Comparison of ENCODE assay signal across 11 cellular contexts in the genomic region with DNA sequence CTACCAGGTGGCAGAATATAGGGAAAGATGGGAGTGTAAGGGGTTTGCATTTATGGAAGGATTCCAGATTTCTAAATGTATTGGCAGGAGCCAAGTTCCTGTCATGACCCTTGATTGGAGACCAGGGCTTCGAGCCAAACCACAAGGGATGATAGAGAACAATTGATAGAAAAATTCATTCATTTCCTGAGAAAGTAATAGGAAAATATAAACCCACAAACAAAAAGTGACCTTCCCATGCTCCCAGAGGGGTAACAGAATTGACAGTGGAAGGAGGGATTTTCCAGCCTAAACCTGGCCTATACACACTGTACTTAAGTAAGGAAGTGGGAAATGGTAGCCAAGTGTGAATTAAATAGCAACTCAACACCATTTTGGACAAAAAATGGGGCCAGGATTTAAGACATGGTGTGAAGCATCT. TPM values are rescaled to one million over a fixed set of nuclear protein-coding genes. Genes with fewer than 3 reads are reported as not detected.
A peak's percentile ranks its signal among the peaks of the same experiment; 100 is the strongest.
DNase-seq lines count a peak whose midpoint lies in the region; ATAC-seq, FAIRE-seq and TF ChIP-seq lines count a peak whose summit lies in the region.
"Had no signal": no experiment of that assay in that cellular context is flagged by ENCODE, and none has a peak within 500 bp of the region (broad histone marks: within the 10 kb centered on the region; RNA-seq: fewer than 3 reads in every experiment).

No MANE protein-coding gene starts in this region.

- H3K27me3 Mint-ChIP-seq in stimulated activated naive B cell treated with anti-CD40 and anti-IgM and Interleukin-4, amounts not matched to agents 10 μg/mL and 1 μg/mL and 100 μg/mL, for 72 hours = no peaks in the 10 kb centered on the region

- H3K9me3 ChIP-seq in liver (ENCODE audit: control insufficient read depth in 4 of 4, low read length in 3 of 4) (no peaks in the 10 kb centered on the region), HepG2 (ENCODE audit: low read length) (no peaks in the 10 kb centered on the region), mesenchymal stem cell (ENCODE audit: control insufficient read depth, low read length) (no peaks in the 10 kb centered on the region)

- POLR2A ChIA-PET in HepG2 (lab: Yijun Ruan, JAX) = no interaction called here

- H3K4me3 ChIP-seq in liver (ENCODE audit: low read depth in 1 of 3, low read length in 3 of 3) (no peak overlapping the region), HepG2 (replicated peaks in 1 of 3; ENCODE audit: insufficient read depth in 1 of 3, low read depth in 2 of 3, low read length in 3 of 3) (no peak overlapping the region), cardiac fibroblast (replicated peaks in 1 of 2; ENCODE audit: low read depth in 2 of 2, low read length in 2 of 2) (no peak overlapping the region), mesenchymal stem cell (ENCODE audit: insufficient read depth in 1 of 2, low read depth in 1 of 2, low read length in 2 of 2) (no peak overlapping the region)

- H3K27ac ChIP-seq in liver (ENCODE audit: low read depth in 1 of 2, low read length in 2 of 2) (peak overlapping the region; percentile 63 to 74), HepG2 (ENCODE audit: extremely low read length, insufficient read depth, low read length) (no peak overlapping the region), mesenchymal stem cell (ENCODE audit: low read length, poor library complexity, severe bottlenecking) (peak overlapping the region; percentile 85)

- peak overlapping the region; percentile 26 to 29 for H3K18ac ChIP-seq in mesenchymal stem cell (ENCODE audit: low read depth in 1 of 2, low read length in 2 of 2)

- peak overlapping the region; percentile 57 for H2AK5ac ChIP-seq in mesenchymal stem cell (ENCODE audit: low read length, severe bottlenecking)

- no peak for ATAC-seq in HepG2
- no peak for ATAC-seq in HG03439 (IDR thresholded peaks at IDR 0.05; ENCODE audit: unreplicated experiment)
- no peak for ATAC-seq in stimulated activated naive B cell treated with anti-CD40 and anti-IgM and Interleukin-4, amounts not matched to agents 10 μg/mL and 1 μg/mL and 100 μg/mL, for 72 hours (replicated peaks)
- ATAC-seq: activated T-cell treated with anti-CD3 and anti-CD28 coated beads, Interleukin-2, amount 50 U/mL, for 72 hours had no signal

- TF ChIP-seq CTCF in liver (IDR thresholded peaks at IDR 0.05; ENCODE audit: low read depth, low read length, missing input control) = no peak
- TF ChIP-seq CTCF in HepG2 (CRISPR knock-in tag; IDR thresholded peaks at IDR 0.05) = no peak
- TF ChIP-seq CTCF in cardiac fibroblast (IDR thresholded peaks at IDR 0.05; ENCODE audit: low read depth, low read length) = no peak

- no TSS peak for BruUV-seq in HepG2 (replicated peaks; lab: Mats Ljungman, UMichigan)

- H3K9ac ChIP-seq in liver (ENCODE audit: low read depth in 1 of 2, low read length in 2 of 2) (no peak overlapping the region), HepG2 (ENCODE audit: insufficient read depth, low read depth, low read length) (no peak overlapping the region), mesenchymal stem cell (ENCODE audit: low read length) (peak overlapping the region; percentile 93)

- H3K4me2 ChIP-seq in HepG2 (ENCODE audit: low read depth, low read length) (no peak overlapping the region), mesenchymal stem cell (ENCODE audit: low read length, poor library complexity, severe bottlenecking) (no peak overlapping the region)

- H2AFZ ChIP-seq in HepG2 (ENCODE audit: low read length) (no peak overlapping the region), mesenchymal stem cell (ENCODE audit: low read depth, low read length) (no peak overlapping the region)

- H3K36me3 Mint-ChIP-seq in stimulated activated naive B cell treated with anti-CD40 and anti-IgM and Interleukin-4, amounts not matched to agents 10 μg/mL and 1 μg/mL and 100 μg/mL, for 72 hours = no peaks in the 10 kb centered on the region

- no peak overlapping the region for H2BK5ac ChIP-seq in mesenchymal stem cell (ENCODE audit: low read depth, low read length, poor library complexity, severe bottlenecking)

- no peaks in the 10 kb centered on the region for H3K9me3 Mint-ChIP-seq in stimulated activated naive B cell treated with anti-CD40 and anti-IgM and Interleukin-4, amounts not matched to agents 10 μg/mL and 1 μg/mL and 100 μg/mL, for 72 hours
- H3K9me3 Mint-ChIP-seq: activated T-cell treated with anti-CD3 and anti-CD28 coated beads, Interleukin-2, amount 50 U/mL, for 72 hours had no signal

- no peaks in the 10 kb centered on the region for H3K79me2 ChIP-seq in HepG2 (ENCODE audit: insufficient read depth, low read length)

- H3K4ac ChIP-seq in mesenchymal stem cell (ENCODE audit: low read depth in 1 of 2, low read length in 2 of 2) = no peak overlapping the region

- intact Hi-C loops in HepG2 (cut with micrococcal nuclease; ENCODE audit: unreplicated experiment) = no loop called here

- no peak for FAIRE-seq in HepG2 (lab: Jason Lieb, UNC)
- FAIRE-seq: GM19239 had no signal

- H3K23ac ChIP-seq in mesenchymal stem cell (ENCODE audit: low read length in 2 of 2) = no peak overlapping the region

- peaks cover 8 to 16% of the 10 kb centered on the region in 2 donors for H3K4me1 Mint-ChIP-seq in stimulated activated naive B cell treated with anti-CD40 and anti-IgM and Interleukin-4, amounts not matched to agents 10 μg/mL and 1 μg/mL and 100 μg/mL, for 72 hours

- H3K27me3 ChIP-seq in liver (ENCODE audit: control insufficient read depth in 4 of 4, insufficient read depth in 4 of 4, low read length in 3 of 4) (no peaks in the 10 kb centered on the region), HepG2 (ENCODE audit: control insufficient read depth in 1 of 2, insufficient read depth in 2 of 2, low read length in 2 of 2) (no peaks in the 10 kb centered on the region; a peak in 1 of 5 replicates), mesenchymal stem cell (ENCODE audit: control insufficient read depth in 1 of 2, insufficient read depth in 1 of 2, low read length in 2 of 2) (no peaks in the 10 kb centered on the region)

- no peak overlapping the region for H3K27ac Mint-ChIP-seq in stimulated activated naive B cell treated with anti-CD40 and anti-IgM and Interleukin-4, amounts not matched to agents 10 μg/mL and 1 μg/mL and 100 μg/mL, for 72 hours
- H3K27ac Mint-ChIP-seq: activated T-cell treated with anti-CD3 and anti-CD28 coated beads, Interleukin-2, amount 50 U/mL, for 72 hours; progenitor cell of endocrine pancreas had no signal

- no peak overlapping the region for H3K14ac ChIP-seq in mesenchymal stem cell (ENCODE audit: low read length in 2 of 2)

- H3K36me3 ChIP-seq in liver (ENCODE audit: control insufficient read depth in 4 of 4, insufficient read depth in 3 of 4, low read depth in 1 of 4, low read length in 3 of 4) (no peaks in the 10 kb centered on the region), HepG2 (replicated peaks in 1 of 2; ENCODE audit: control insufficient read depth in 1 of 2, insufficient read depth in 2 of 2, low read length in 2 of 2) (no peaks in the 10 kb centered on the region), mesenchymal stem cell (ENCODE audit: control insufficient read depth in 1 of 2, insufficient read depth in 2 of 2, low read depth in 1 of 2, low read length in 2 of 2) (no peaks in the 10 kb centered on the region)

- no peaks in the 10 kb centered on the region for H4K20me1 ChIP-seq in HepG2 (ENCODE audit: insufficient read depth, low read length)

- H3K4me1 ChIP-seq in liver (ENCODE audit: control insufficient read depth in 4 of 4, insufficient read depth in 4 of 4, low read length in 3 of 4) = peaks cover 4 to 13% (median 8%) of the 10 kb centered on the region in 4 donors
- peaks cover 35% of the 10 kb centered on the region for H3K4me1 ChIP-seq in HepG2 (ENCODE audit: insufficient read depth, low read length)
- H3K4me1 ChIP-seq in mesenchymal stem cell (ENCODE audit: control insufficient read depth, insufficient read depth, low read depth, low read length) = peaks cover 4% of the 10 kb centered on the region

- no peak for TF ChIP-seq RAD21 in liver (IDR thresholded peaks at IDR 0.05)
- TF ChIP-seq RAD21 in HepG2 (CRISPR knock-in tag; IDR thresholded peaks at IDR 0.05) = no peak

- DNase-seq in HepG2 (ENCODE audit: low spot score) (no peak), cardiac fibroblast (ENCODE audit: low read depth in 2 of 2) (peak; percentile 67 to 92), mesenchymal stem cell (no peak), OCI-M2 (lab: John Stamatoyannopoulos, UW; ENCODE audit: unreplicated experiment) (no peak)
- DNase-seq in stimulated activated naive B cell treated with anti-CD40 and anti-IgM and Interleukin-4, amounts not matched to agents 10 μg/mL and 1 μg/mL and 100 μg/mL, for 72 hours = no peak
- DNase-seq in activated CD4-positive, alpha-beta T cell treated with anti-CD3 and anti-CD28 coated beads for 4 hours = no peak
- DNase-seq: activated T-cell treated with anti-CD3 and anti-CD28 coated beads, Interleukin-2, amount 50 U/mL, for 72 hours had no signal

- no peak overlapping the region for H4K8ac ChIP-seq in mesenchymal stem cell (ENCODE audit: low read length)

- no peak overlapping the region for H4K91ac ChIP-seq in mesenchymal stem cell (ENCODE audit: low read length)

- H2BK12ac ChIP-seq in mesenchymal stem cell (ENCODE audit: low read length in 2 of 2) = no peak overlapping the region

- in situ Hi-C loops in HepG2 (cut with HindIII; ENCODE audit: extremely low pct_ligation_motif_present, low pct_unique_long_range_greater_than_20kb) = no loop called here

- H2BK120ac ChIP-seq in mesenchymal stem cell (ENCODE audit: low read depth, low read length) = no peak overlapping the region

- CTCF ChIA-PET in HepG2 (lab: Yijun Ruan, JAX; ENCODE audit: low intra/inter-chr PET ratio, low total read pairs) = no interaction called here

- H3K79me1 ChIP-seq in mesenchymal stem cell (replicated peaks; ENCODE audit: low read length, poor library complexity, severe bottlenecking) = no peaks in the 10 kb centered on the region

- no peak for TF ChIP-seq POLR2A in HepG2 (IDR thresholded peaks at IDR 0.05; ENCODE audit: insufficient read depth in 1 of 2, low read depth in 2 of 2, low read length in 2 of 2)

- TF ChIP-seq EP300 in HepG2 (IDR thresholded peaks at IDR 0.05; ENCODE audit: low read depth in 2 of 2, low read length in 2 of 2) = no peak
- TF ChIP-seq EP300 in HepG2 (CRISPR knock-in tag; IDR thresholded peaks at IDR 0.05; ENCODE audit: borderline replicate concordance) = no peak

- 23% methylated on average over 1 of the region's 1 CpG for WGBS in liver
- 59% methylated on average over 1 of the region's 1 CpG for WGBS in HepG2 (ENCODE audit: low lambda C conversion rate)
- no CpG with 5 or more reads among the region's 1 CpG for WGBS in mesenchymal stem cell

- no peak overlapping the region for H2BK15ac ChIP-seq in mesenchymal stem cell (ENCODE audit: low read depth, poor library complexity, severe bottlenecking)

- no peak overlapping the region for H3K4me3 Mint-ChIP-seq in stimulated activated naive B cell treated with anti-CD40 and anti-IgM and Interleukin-4, amounts not matched to agents 10 μg/mL and 1 μg/mL and 100 μg/mL, for 72 hours
- H3K4me3 Mint-ChIP-seq: activated T-cell treated with anti-CD3 and anti-CD28 coated beads, Interleukin-2, amount 50 U/mL, for 72 hours had no signal

RNA-seq across cellular contexts. Expression of a gene that starts 22.4 kb away (rescaled TPM):
- total RNA-seq in liver (1 to 10 TPM; 4.8 to 5.5 TPM), HepG2 (2016; rRNA removed; fragmentation: Illumina TruSeq; extraction: Trizol) (0.15 and 0.27 TPM in 2 replicates)
- polyA plus RNA-seq in liver (1 to 10 TPM; 5.0 to 5.5 TPM), HepG2 (2011; rRNA removed) (0.04 and 0.07 TPM in 2 replicates)
- total RNA-seq in HepG2 (2016; cell fraction: cytosol; rRNA removed; fragmentation: Illumina TruSeq; extraction: Trizol; ENCODE audit: low read depth) = 0.10 TPM in 1 of 2 replicates, not detected in the other
- total RNA-seq in HepG2 (2016; cell fraction: insoluble cytoplasmic fraction; rRNA removed; fragmentation: Illumina TruSeq; extraction: Trizol) = 0.22 and 0.31 TPM in 2 replicates
- total RNA-seq in HepG2 (2016; cell fraction: membrane; rRNA removed; fragmentation: Illumina TruSeq; extraction: Trizol) = 0.07 and 0.12 TPM in 2 replicates
- total RNA-seq in HepG2 (2016; cell fraction: nucleus; rRNA removed; fragmentation: Illumina TruSeq; extraction: Trizol) = not detected in 2 replicates
- polyA plus RNA-seq in HepG2 (2011; cell fraction: cytosol; rRNA removed) = 0.04 TPM in 2 replicates
- 0.03 TPM in 1 of 2 replicates, not detected in the other for polyA plus RNA-seq in HepG2 (2011; cell fraction: nucleus; rRNA removed)
- 0.08 and 0.11 TPM in 2 replicates for polyA plus RNA-seq in HepG2 (2012)
- polyA plus RNA-seq in HepG2 (2016; cell fraction: cytosol; fragmentation: Illumina TruSeq; extraction: Trizol; ENCODE audit: low read depth) = 0.06 TPM in 1 of 2 replicates, not detected in the other
- polyA plus RNA-seq in HepG2 (2016; cell fraction: insoluble cytoplasmic fraction; fragmentation: Illumina TruSeq; extraction: Trizol; ENCODE audit: low read depth) = 0.12 and 0.26 TPM in 2 replicates
- 0.07 TPM in 1 of 2 replicates, not detected in the other for polyA plus RNA-seq in HepG2 (2016; cell fraction: membrane; fragmentation: Illumina TruSeq; extraction: Trizol; ENCODE audit: low read depth)
- polyA plus RNA-seq in HepG2 (2016; cell fraction: nucleus; fragmentation: Illumina TruSeq; extraction: Trizol; ENCODE audit: insufficient read depth, low read depth) = 0.40 TPM in 1 of 2 replicates, not detected in the other
- polyA minus RNA-seq in HepG2 (2011; rRNA and poly(A)+ RNA removed; ENCODE audit: low replicate concordance) = 1.7 TPM in 1 of 2 replicates, not detected in the other
- not detected in 2 replicates for polyA minus RNA-seq in HepG2 (2011; cell fraction: cytosol; rRNA and poly(A)+ RNA removed)
- polyA minus RNA-seq in HepG2 (2011; cell fraction: nucleus; rRNA and poly(A)+ RNA removed) = 0.12 TPM in 1 of 2 replicates, not detected in the other
- 4.6 TPM for polyA plus RNA-seq in mesenchymal stem cell (2013, experiment 1 of 2)
- polyA plus RNA-seq in mesenchymal stem cell (2013, experiment 2 of 2) = 4.7 TPM
- total RNA-seq: progenitor cell of endocrine pancreas had no signal

RNA-seq across cellular contexts. Expression of a gene that starts 27.9 kb away (rescaled TPM):
- total RNA-seq in liver (100 to 1,000 TPM in 1 of 2 donors, 10 to 100 TPM in 1; 65.4 to 176 TPM), HepG2 (2016; rRNA removed; fragmentation: Illumina TruSeq; extraction: Trizol) (50.6 and 79.5 TPM in 2 replicates)
- polyA plus RNA-seq in liver (10 to 100 TPM; 35.3 to 86.4 TPM), HepG2 (2011; rRNA removed) (54.4 and 57.1 TPM in 2 replicates)
- total RNA-seq in HepG2 (2016; cell fraction: cytosol; rRNA removed; fragmentation: Illumina TruSeq; extraction: Trizol; ENCODE audit: low read depth) = 4.6 and 4.8 TPM in 2 replicates
- total RNA-seq in HepG2 (2016; cell fraction: insoluble cytoplasmic fraction; rRNA removed; fragmentation: Illumina TruSeq; extraction: Trizol) = 45.8 and 77.8 TPM in 2 replicates
- total RNA-seq in HepG2 (2016; cell fraction: membrane; rRNA removed; fragmentation: Illumina TruSeq; extraction: Trizol) = 11.4 and 13.6 TPM in 2 replicates
- 73.4 and 80.5 TPM in 2 replicates for total RNA-seq in HepG2 (2016; cell fraction: nucleus; rRNA removed; fragmentation: Illumina TruSeq; extraction: Trizol)
- polyA plus RNA-seq in HepG2 (2011; cell fraction: cytosol; rRNA removed) = 23.8 and 47.9 TPM in 2 replicates
- 12.1 and 19.6 TPM in 2 replicates for polyA plus RNA-seq in HepG2 (2011; cell fraction: nucleus; rRNA removed)
- polyA plus RNA-seq in HepG2 (2012) = 72.3 and 79.2 TPM in 2 replicates
- 4.5 and 4.7 TPM in 2 replicates for polyA plus RNA-seq in HepG2 (2016; cell fraction: cytosol; fragmentation: Illumina TruSeq; extraction: Trizol; ENCODE audit: low read depth)
- polyA plus RNA-seq in HepG2 (2016; cell fraction: insoluble cytoplasmic fraction; fragmentation: Illumina TruSeq; extraction: Trizol; ENCODE audit: low read depth) = 45.3 and 48.4 TPM in 2 replicates
- polyA plus RNA-seq in HepG2 (2016; cell fraction: membrane; fragmentation: Illumina TruSeq; extraction: Trizol; ENCODE audit: low read depth) = 11.4 and 12.2 TPM in 2 replicates
- 94.6 and 98.9 TPM in 2 replicates for polyA plus RNA-seq in HepG2 (2016; cell fraction: nucleus; fragmentation: Illumina TruSeq; extraction: Trizol; ENCODE audit: insufficient read depth, low read depth)
- polyA minus RNA-seq in HepG2 (2011; rRNA and poly(A)+ RNA removed; ENCODE audit: low replicate concordance) = 22.5 and 44.0 TPM in 2 replicates
- polyA minus RNA-seq in HepG2 (2011; cell fraction: cytosol; rRNA and poly(A)+ RNA removed) = 36.2 and 57.3 TPM in 2 replicates
- polyA minus RNA-seq in HepG2 (2011; cell fraction: nucleus; rRNA and poly(A)+ RNA removed) = 17.6 and 32.0 TPM in 2 replicates
- 180 TPM for polyA plus RNA-seq in mesenchymal stem cell (2013, experiment 1 of 2)
- 188 TPM for polyA plus RNA-seq in mesenchymal stem cell (2013, experiment 2 of 2)

RNA-seq across cellular contexts. Expression of a gene that starts 48.3 kb away (rescaled TPM):
- total RNA-seq in liver (10 to 100 TPM in 1 of 2 donors, 1 to 10 TPM in 1; 9.8 to 11.2 TPM), HepG2 (2016; rRNA removed; fragmentation: Illumina TruSeq; extraction: Trizol) (3.1 and 4.3 TPM in 2 replicates)
- polyA plus RNA-seq in liver (10 to 100 TPM in 1 of 2 donors, 1 to 10 TPM in 1; 9.2 to 10.9 TPM), HepG2 (2011; rRNA removed) (0.48 and 0.56 TPM in 2 replicates)
- total RNA-seq in HepG2 (2016; cell fraction: cytosol; rRNA removed; fragmentation: Illumina TruSeq; extraction: Trizol; ENCODE audit: low read depth) = 0.71 TPM in 2 replicates
- total RNA-seq in HepG2 (2016; cell fraction: insoluble cytoplasmic fraction; rRNA removed; fragmentation: Illumina TruSeq; extraction: Trizol) = 3.0 and 4.6 TPM in 2 replicates
- total RNA-seq in HepG2 (2016; cell fraction: membrane; rRNA removed; fragmentation: Illumina TruSeq; extraction: Trizol) = 1.6 and 1.7 TPM in 2 replicates
- total RNA-seq in HepG2 (2016; cell fraction: nucleus; rRNA removed; fragmentation: Illumina TruSeq; extraction: Trizol) = 1.6 TPM in 2 replicates
- polyA plus RNA-seq in HepG2 (2011; cell fraction: cytosol; rRNA removed) = 0.40 and 0.67 TPM in 2 replicates
- 0.07 and 0.08 TPM in 2 replicates for polyA plus RNA-seq in HepG2 (2011; cell fraction: nucleus; rRNA removed)
- polyA plus RNA-seq in HepG2 (2012) = 1.1 and 1.5 TPM in 2 replicates
- 0.34 and 0.44 TPM in 2 replicates for polyA plus RNA-seq in HepG2 (2016; cell fraction: cytosol; fragmentation: Illumina TruSeq; extraction: Trizol; ENCODE audit: low read depth)
- polyA plus RNA-seq in HepG2 (2016; cell fraction: insoluble cytoplasmic fraction; fragmentation: Illumina TruSeq; extraction: Trizol; ENCODE audit: low read depth) = 2.9 and 3.4 TPM in 2 replicates
- polyA plus RNA-seq in HepG2 (2016; cell fraction: membrane; fragmentation: Illumina TruSeq; extraction: Trizol; ENCODE audit: low read depth) = 0.82 and 0.90 TPM in 2 replicates
- 1.1 and 1.6 TPM in 2 replicates for polyA plus RNA-seq in HepG2 (2016; cell fraction: nucleus; fragmentation: Illumina TruSeq; extraction: Trizol; ENCODE audit: insufficient read depth, low read depth)
- polyA minus RNA-seq in HepG2 (2011; rRNA and poly(A)+ RNA removed; ENCODE audit: low replicate concordance) = 0.16 and 2.1 TPM in 2 replicates
- 0.88 and 0.99 TPM in 2 replicates for polyA minus RNA-seq in HepG2 (2011; cell fraction: cytosol; rRNA and poly(A)+ RNA removed)
- polyA minus RNA-seq in HepG2 (2011; cell fraction: nucleus; rRNA and poly(A)+ RNA removed) = 0.26 and 0.99 TPM in 2 replicates
- 29.1 TPM for polyA plus RNA-seq in mesenchymal stem cell (2013, experiment 1 of 2)
- 30.3 TPM for polyA plus RNA-seq in mesenchymal stem cell (2013, experiment 2 of 2)
- total RNA-seq: progenitor cell of endocrine pancreas had no signal

Comparison
In these comparisons a context has a peak if more than half of its experiments do, and no peak if none do; other contexts are left out.
1. DNase-seq: peak in cardiac fibroblast (2 of 2); none in HepG2 (single experiment), mesenchymal stem cell (single experiment), stimulated activated naive B cell treated with anti-CD40 and anti-IgM and Interleukin-4, amounts not matched to agents 10 μg/mL and 1 μg/mL and 100 μg/mL, for 72 hours (single experiment), OCI-M2 (single experiment) and activated CD4-positive, alpha-beta T cell treated with anti-CD3 and anti-CD28 coated beads for 4 hours (0 of 2).